In genomic region chr21:34733866-34734265, GRCh38 we compare ENCODE assay signal across 27 cellular contexts.
"Had no signal": no experiment of that assay in that cellular context is flagged by ENCODE, and none has a peak within 500 bp of the region (broad histone marks: within the 10 kb centered on the region; RNA-seq: fewer than 3 reads in every experiment).

No MANE protein-coding gene starts in this region.

- H3K9ac ChIP-seq: parathyroid adenoma had no signal

- H3K4me1 ChIP-seq: adrenal gland, parathyroid adenoma, vagina had no signal

- H3K36me3 ChIP-seq: adrenal gland, right atrium auricular region, upper lobe of left lung, vagina had no signal

- H3K4me3 Mint-ChIP-seq: activated naive CD8-positive, alpha-beta T cell; brain; effector memory CD8-positive, alpha-beta T cell; naive B cell; stimulated activated memory B cell treated with anti-CD40 and anti-IgM and Interleukin-4, amounts not matched to agents 10 μg/mL and 1 μg/mL and 100 μg/mL, for 72 hours; stimulated activated naive CD8-positive, alpha-beta T cell treated with anti-CD3 and anti-CD28 coated beads, Interleukin-15, amount 100 ng/mL, for 72 hours had no signal

- ATAC-seq: effector memory CD8-positive, alpha-beta T cell; left ventricle myocardium superior; stimulated activated memory B cell treated with anti-CD40 and anti-IgM and Interleukin-4, amounts not matched to agents 10 μg/mL and 1 μg/mL and 100 μg/mL, for 72 hours; stimulated activated naive CD8-positive, alpha-beta T cell treated with anti-CD3 and anti-CD28 coated beads, Interleukin-15, amount 100 ng/mL, for 72 hours had no signal

- H3K27ac Mint-ChIP-seq: activated naive CD8-positive, alpha-beta T cell; brain; effector memory CD8-positive, alpha-beta T cell; naive B cell; stimulated activated memory B cell treated with anti-CD40 and anti-IgM and Interleukin-4, amounts not matched to agents 10 μg/mL and 1 μg/mL and 100 μg/mL, for 72 hours; stimulated activated naive CD8-positive, alpha-beta T cell treated with anti-CD3 and anti-CD28 coated beads, Interleukin-15, amount 100 ng/mL, for 72 hours had no signal

- DNase-seq: activated CD4-positive, alpha-beta T cell treated with anti-CD3 and anti-CD28 coated beads for 4 hours; activated CD4-positive, alpha-beta T cell treated with anti-CD3 and anti-CD28 coated beads, Interleukin-2, amount 50 U/mL, for 4 hours; activated effector memory CD4-positive, alpha-beta T cell treated with Interleukin-2 at 50 U/mL for 16 hours; activated naive CD4-positive, alpha-beta T cell treated with Interleukin-2 at 50 U/mL for 16 hours; activated T-cell treated with anti-CD3 and anti-CD28 coated beads for 4 hours; adrenal gland; aorta; cortex of kidney; effector memory CD8-positive, alpha-beta T cell; glutamatergic neuron; islet precursor cell; left cardiac atrium; left ventricle myocardium superior; naive B cell; stimulated activated CD4-positive, alpha-beta T cell treated with anti-CD3 and anti-CD28 coated beads, Interleukin-4, amount 100 ng/mL, for 4 hours; stimulated activated CD8-positive, alpha-beta memory T cell treated with anti-CD3 and anti-CD28 coated beads, Interleukin-4, amount 100 ng/mL, for 48 hours; stimulated activated naive CD8-positive, alpha-beta T cell treated with anti-CD3 and anti-CD28 coated beads, Interleukin-15, amount 100 ng/mL, for 72 hours; substantia nigra; T-helper 1 cell; upper lobe of left lung had no signal

- H3K4me1 Mint-ChIP-seq: brain; naive B cell; stimulated activated memory B cell treated with anti-CD40 and anti-IgM and Interleukin-4, amounts not matched to agents 10 μg/mL and 1 μg/mL and 100 μg/mL, for 72 hours; stimulated activated naive CD8-positive, alpha-beta T cell treated with anti-CD3 and anti-CD28 coated beads, Interleukin-15, amount 100 ng/mL, for 72 hours had no signal

- H3K36me3 Mint-ChIP-seq: activated naive CD8-positive, alpha-beta T cell; brain; naive B cell; stimulated activated memory B cell treated with anti-CD40 and anti-IgM and Interleukin-4, amounts not matched to agents 10 μg/mL and 1 μg/mL and 100 μg/mL, for 72 hours had no signal

- H3K9me3 ChIP-seq: adrenal gland, right atrium auricular region, upper lobe of left lung, vagina had no signal

- H2AFZ ChIP-seq: parathyroid adenoma had no signal

- H3K4me3 ChIP-seq: adrenal gland, right atrium auricular region, upper lobe of left lung, vagina had no signal

- H3K27me3 ChIP-seq: adrenal gland, right atrium auricular region, upper lobe of left lung, vagina had no signal

- H3K79me2 ChIP-seq: parathyroid adenoma had no signal

- H3K27ac ChIP-seq: adrenal gland, parathyroid adenoma, right atrium auricular region, upper lobe of left lung, VCaP had no signal

- H3K9me3 Mint-ChIP-seq: brain; effector memory CD8-positive, alpha-beta T cell; naive B cell; stimulated activated memory B cell treated with anti-CD40 and anti-IgM and Interleukin-4, amounts not matched to agents 10 μg/mL and 1 μg/mL and 100 μg/mL, for 72 hours; stimulated activated naive CD8-positive, alpha-beta T cell treated with anti-CD3 and anti-CD28 coated beads, Interleukin-15, amount 100 ng/mL, for 72 hours had no signal
